ENCODE assay signal across 11 cellular contexts in genomic region chr9:1458503-1458902, GRCh38.
DNase-seq lines count a peak whose midpoint lies in the region; ATAC-seq and TF ChIP-seq lines count a peak whose summit lies in the region.
"Had no signal": no experiment of that assay in that cellular context is flagged by ENCODE, and none has a peak within 500 bp of the region (broad histone marks: within the 10 kb centered on the region; RNA-seq: fewer than 3 reads in every experiment).

No MANE protein-coding gene starts in this region.

- H3K27me3 ChIP-seq in brain microvascular endothelial cell (replicated peaks) (no peaks in the 10 kb centered on the region), gastrocnemius medialis (no peaks in the 10 kb centered on the region)

- no peaks in the 10 kb centered on the region for H3K36me3 Mint-ChIP-seq in stimulated activated naive B cell treated with anti-CD40 and anti-IgM and Interleukin-4, amounts not matched to agents 10 μg/mL and 1 μg/mL and 100 μg/mL, for 72 hours

- no peaks in the 10 kb centered on the region for H3K27me3 Mint-ChIP-seq in stimulated activated naive B cell treated with anti-CD40 and anti-IgM and Interleukin-4, amounts not matched to agents 10 μg/mL and 1 μg/mL and 100 μg/mL, for 72 hours

- no peaks in the 10 kb centered on the region for H3K4me1 Mint-ChIP-seq in stimulated activated naive B cell treated with anti-CD40 and anti-IgM and Interleukin-4, amounts not matched to agents 10 μg/mL and 1 μg/mL and 100 μg/mL, for 72 hours

- no peak overlapping the region for H3K27ac Mint-ChIP-seq in stimulated activated naive B cell treated with anti-CD40 and anti-IgM and Interleukin-4, amounts not matched to agents 10 μg/mL and 1 μg/mL and 100 μg/mL, for 72 hours

- no peaks in the 10 kb centered on the region for H3K9me3 Mint-ChIP-seq in stimulated activated naive B cell treated with anti-CD40 and anti-IgM and Interleukin-4, amounts not matched to agents 10 μg/mL and 1 μg/mL and 100 μg/mL, for 72 hours

- no peak overlapping the region for H3K27ac ChIP-seq in brain microvascular endothelial cell
- H3K27ac ChIP-seq in gastrocnemius medialis = no peak overlapping the region
- H3K27ac ChIP-seq: WERI-Rb-1 had no signal

- DNase-seq in NCI-H1436 (lab: John Stamatoyannopoulos, UW) (peak; percentile 42), NCI-H1436 treated with DMSO at 0.1 percent for 48 hours (lab: John Stamatoyannopoulos, UW) (no peak), NCI-H2107 (lab: John Stamatoyannopoulos, UW) (peak; percentile 19), brain microvascular endothelial cell (peak; percentile 25), gastrocnemius medialis (no peak), left lobe of liver (ENCODE audit: low spot score) (no peak)
- no peak for DNase-seq in stimulated activated naive B cell treated with anti-CD40 and anti-IgM and Interleukin-4, amounts not matched to agents 10 μg/mL and 1 μg/mL and 100 μg/mL, for 72 hours
- DNase-seq: NCI-H1092, retina, WERI-Rb-1 had no signal

- H3K9me3 ChIP-seq in gastrocnemius medialis = no peaks in the 10 kb centered on the region

- no peak for TF ChIP-seq POLR2A in gastrocnemius medialis (IDR thresholded peaks at IDR 0.05)

- TF ChIP-seq CTCF in brain microvascular endothelial cell (IDR thresholded peaks at IDR 0.05; ENCODE audit: low read depth, low read length, missing control alignments) (no peak), gastrocnemius medialis (IDR thresholded peaks at IDR 0.05 in 4 of 5, conservative IDR thresholded peaks at IDR 0.05 in 1 of 5) (no peak)

- H3K4me3 Mint-ChIP-seq in stimulated activated naive B cell treated with anti-CD40 and anti-IgM and Interleukin-4, amounts not matched to agents 10 μg/mL and 1 μg/mL and 100 μg/mL, for 72 hours = no peak overlapping the region

- ATAC-seq in gastrocnemius medialis (peak; percentile 44 to 46), left lobe of liver (no peak), HG02884 (IDR thresholded peaks at IDR 0.05; ENCODE audit: unreplicated experiment) (no peak)
- ATAC-seq in stimulated activated naive B cell treated with anti-CD40 and anti-IgM and Interleukin-4, amounts not matched to agents 10 μg/mL and 1 μg/mL and 100 μg/mL, for 72 hours (replicated peaks) = no peak

- H3K4me3 ChIP-seq in brain microvascular endothelial cell (ENCODE audit: low read depth, low read length) = no peak overlapping the region
- H3K4me3 ChIP-seq in gastrocnemius medialis = no peak overlapping the region

- H3K36me3 ChIP-seq in brain microvascular endothelial cell (replicated peaks) (no peaks in the 10 kb centered on the region), gastrocnemius medialis (no peaks in the 10 kb centered on the region)
- H3K36me3 ChIP-seq: WERI-Rb-1 had no signal

- H3K4me1 ChIP-seq in gastrocnemius medialis = no peaks in the 10 kb centered on the region

- in situ Hi-C loops in brain microvascular endothelial cell (cut with HindIII; ENCODE audit: low pct_ligation_motif_present, low sequenced_read_pairs) = no loop called here
- in situ Hi-C loops in gastrocnemius medialis (cut with MboI; ENCODE audit: low sequenced_read_pairs in 4 of 4) = loop anchor here in 1 of 4 donors (10.0 kb wide), 1 partner anchor 64 kb away; no protein-coding TSS in a partner anchor

- intact Hi-C loops in gastrocnemius medialis (cut with DNase I; ENCODE audit: low total_unique reads) = no loop called here

Comparison
In these comparisons a context has a peak if more than half of its experiments do, and no peak if none do; other contexts are left out.
1. DNase-seq: peak in NCI-H1436 (single experiment), NCI-H2107 (single experiment) and brain microvascular endothelial cell (single experiment); none in NCI-H1436 treated with DMSO at 0.1 percent for 48 hours (single experiment), gastrocnemius medialis (0 of 2), stimulated activated naive B cell treated with anti-CD40 and anti-IgM and Interleukin-4, amounts not matched to agents 10 μg/mL and 1 μg/mL and 100 μg/mL, for 72 hours (single experiment) and left lobe of liver (single experiment).
2. ATAC-seq: peak in gastrocnemius medialis (2 of 2); none in stimulated activated naive B cell treated with anti-CD40 and anti-IgM and Interleukin-4, amounts not matched to agents 10 μg/mL and 1 μg/mL and 100 μg/mL, for 72 hours (0 of 2), left lobe of liver (single experiment) and HG02884 (single experiment).